In genomic region chr12:6329693-6330045, GRCh38 we compare ENCODE assay signal across 1 cellular context.
TF ChIP-seq lines count a peak whose summit lies in the region.

No MANE protein-coding gene starts in this region.

TF ChIP-seq in A549, 52 proteins besides CTCF, POLR2A, EP300 and RAD21:
- no peak for TF ChIP-seq JUN (IDR thresholded peaks at IDR 0.05)
- no peak for TF ChIP-seq BCL3 (IDR thresholded peaks at IDR 0.05)
- TF ChIP-seq FOSB (CRISPR knock-in tag; IDR thresholded peaks at IDR 0.05): no peak
- TF ChIP-seq, protein P1, sequence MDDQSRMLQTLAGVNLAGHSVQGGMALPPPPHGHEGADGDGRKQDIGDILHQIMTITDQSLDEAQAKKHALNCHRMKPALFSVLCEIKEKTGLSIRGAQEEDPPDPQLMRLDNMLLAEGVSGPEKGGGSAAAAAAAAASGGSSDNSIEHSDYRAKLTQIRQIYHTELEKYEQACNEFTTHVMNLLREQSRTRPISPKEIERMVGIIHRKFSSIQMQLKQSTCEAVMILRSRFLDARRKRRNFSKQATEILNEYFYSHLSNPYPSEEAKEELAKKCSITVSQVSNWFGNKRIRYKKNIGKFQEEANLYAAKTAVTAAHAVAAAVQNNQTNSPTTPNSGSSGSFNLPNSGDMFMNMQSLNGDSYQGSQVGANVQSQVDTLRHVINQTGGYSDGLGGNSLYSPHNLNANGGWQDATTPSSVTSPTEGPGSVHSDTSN (IDR thresholded peaks at IDR 0.05): no peak
- TF ChIP-seq RFX5 (IDR thresholded peaks at IDR 0.05): no peak
- TF ChIP-seq ZNF302 (CRISPR knock-in tag; IDR thresholded peaks at IDR 0.05): no peak
